19 cellular contexts compared by ENCODE assay signal in genomic region chr7:107592361-107593024, GRCh38. TPM values are rescaled to one million over a fixed set of nuclear protein-coding genes. Genes with fewer than 3 reads are reported as not detected.
DNase-seq lines count a peak whose midpoint lies in the region; ATAC-seq, FAIRE-seq and TF ChIP-seq lines count a peak whose summit lies in the region.
"Had no signal": no experiment of that assay in that cellular context is flagged by ENCODE, and none has a peak within 500 bp of the region (broad histone marks: within the 10 kb centered on the region; RNA-seq: fewer than 3 reads in every experiment).

No MANE protein-coding gene starts in this region.

- H3K36me3 ChIP-seq in HepG2 (replicated peaks in 1 of 2; ENCODE audit: control insufficient read depth in 1 of 2, insufficient read depth in 2 of 2, low read length in 2 of 2) (peaks cover 0 to 1% of the 10 kb centered on the region in 2 experiments; a peak in 3 of 5 replicates), right lobe of liver (peaks cover 0 to 17% (median 0%) of the 10 kb centered on the region in 4 donors), RWPE2 (ENCODE audit: low read depth) (peaks cover 38% of the 10 kb centered on the region), MG63 (peaks cover 19% of the 10 kb centered on the region)

- peak; percentile 23 for FAIRE-seq in HepG2 (lab: Jason Lieb, UNC)
- FAIRE-seq: GM12892 had no signal

- no peak for TF ChIP-seq EP300 in HepG2 (IDR thresholded peaks at IDR 0.05; ENCODE audit: low read depth in 2 of 2, low read length in 2 of 2)
- no peak for TF ChIP-seq EP300 in HepG2 (CRISPR knock-in tag; IDR thresholded peaks at IDR 0.05; ENCODE audit: borderline replicate concordance)

- no peak for TF ChIP-seq POLR2A in HepG2 (IDR thresholded peaks at IDR 0.05; ENCODE audit: insufficient read depth in 1 of 2, low read depth in 2 of 2, low read length in 2 of 2)
- TF ChIP-seq POLR2A in right lobe of liver (IDR thresholded peaks at IDR 0.05): no peak

- intact Hi-C loops in HepG2 (cut with micrococcal nuclease; ENCODE audit: unreplicated experiment) (no loop called here), right lobe of liver (cut with DNase I) (no loop called here)

- POLR2A ChIA-PET in HepG2 (lab: Yijun Ruan, JAX): no interaction called here

- H3K4me2 ChIP-seq in HepG2 (ENCODE audit: low read depth, low read length): no peak overlapping the region

- BruUV-seq in HepG2 (replicated peaks; lab: Mats Ljungman, UMichigan): no TSS peak

- H3K27ac ChIP-seq in HepG2 (ENCODE audit: extremely low read length, insufficient read depth, low read length): no peak overlapping the region
- no peak overlapping the region for H3K27ac ChIP-seq in right lobe of liver
- H3K27ac ChIP-seq in RWPE2 (ENCODE audit: poor library complexity, severe bottlenecking): peak overlapping the region; percentile 96

- no peak for ATAC-seq in HepG2
- ATAC-seq in right lobe of liver: no peak
- ATAC-seq in RWPE2 (ENCODE audit: low read depth): no peak
- ATAC-seq in HG03108 (IDR thresholded peaks at IDR 0.05; ENCODE audit: unreplicated experiment): no peak
- ATAC-seq: natural killer cell, WTC11 had no signal

- no peaks in the 10 kb centered on the region for H3K27me3 ChIP-seq in HepG2 (ENCODE audit: control insufficient read depth in 1 of 2, insufficient read depth in 2 of 2, low read length in 2 of 2)
- H3K27me3 ChIP-seq in right lobe of liver: no peaks in the 10 kb centered on the region
- H3K27me3 ChIP-seq in RWPE2 (ENCODE audit: insufficient read depth, poor library complexity, severe bottlenecking): no peaks in the 10 kb centered on the region
- H3K27me3 ChIP-seq in MG63: no peaks in the 10 kb centered on the region

- H3K9me3 ChIP-seq in HepG2 (ENCODE audit: low read length) (no peaks in the 10 kb centered on the region), right lobe of liver (no peaks in the 10 kb centered on the region), RWPE2 (ENCODE audit: severe bottlenecking) (no peaks in the 10 kb centered on the region), MG63 (no peaks in the 10 kb centered on the region)

- no peaks in the 10 kb centered on the region for H3K79me2 ChIP-seq in HepG2 (ENCODE audit: insufficient read depth, low read length)

- CTCF ChIA-PET in HepG2 (lab: Yijun Ruan, JAX; ENCODE audit: low intra/inter-chr PET ratio, low total read pairs): no interaction called here

- WGBS in HepG2 (ENCODE audit: low lambda C conversion rate): 98% methylated on average over 5 of the region's 5 CpGs
- 95% methylated on average over 5 of the region's 5 CpGs for WGBS in right lobe of liver (ENCODE audit: insufficient coverage, low coverage, low lambda C conversion rate, missing lambda C conversion rate)

- H3K4me1 ChIP-seq in HepG2 (ENCODE audit: insufficient read depth, low read length): no peaks in the 10 kb centered on the region
- H3K4me1 ChIP-seq in right lobe of liver: no peaks in the 10 kb centered on the region
- peaks cover 23% of the 10 kb centered on the region for H3K4me1 ChIP-seq in RWPE2 (ENCODE audit: insufficient read depth, poor library complexity, severe bottlenecking)

- no peak for TF ChIP-seq RAD21 in HepG2 (CRISPR knock-in tag; IDR thresholded peaks at IDR 0.05)

- no peak overlapping the region for H3K9ac ChIP-seq in HepG2 (ENCODE audit: insufficient read depth, low read depth, low read length)

- DNase-seq in HepG2 (ENCODE audit: low spot score) (no peak), right lobe of liver (no peak), RWPE2 (ENCODE audit: low spot score) (no peak), fibroblast of pulmonary artery (ENCODE audit: low read depth) (peak; percentile 25), SK-N-DZ (ENCODE audit: low spot score) (no peak), MG63 (no peak), cerebellar nuclear complex (lab: John Stamatoyannopoulos, UW) (no peak)
- DNase-seq: activated CD8-positive, alpha-beta memory T cell treated with anti-CD3 and anti-CD28 coated beads for 24 hours; central memory CD4-positive, alpha-beta T cell; GOT3; mammary epithelial cell; natural killer cell; NCI-H524; OCI-M1; retina; stimulated activated CD4-positive, alpha-beta T cell treated with anti-CD3 and anti-CD28 coated beads, Interleukin-1b, Interleukin-23, amount 100 ng/mL, for 48 hours had no signal

- in situ Hi-C loops in HepG2 (cut with HindIII; ENCODE audit: extremely low pct_ligation_motif_present, low pct_unique_long_range_greater_than_20kb): no loop called here

- H3K4me3 ChIP-seq in HepG2 (replicated peaks in 1 of 3; ENCODE audit: insufficient read depth in 1 of 3, low read depth in 2 of 3, low read length in 3 of 3): no peak overlapping the region
- no peak overlapping the region for H3K4me3 ChIP-seq in right lobe of liver
- H3K4me3 ChIP-seq in RWPE2 (ENCODE audit: severe bottlenecking): no peak overlapping the region
- no peak overlapping the region for H3K4me3 ChIP-seq in fibroblast of pulmonary artery (replicated peaks; ENCODE audit: low read depth, low read length)
- H3K4me3 ChIP-seq in MG63: no peak overlapping the region

- H2AFZ ChIP-seq in HepG2 (ENCODE audit: low read length): no peak overlapping the region

- TF ChIP-seq CTCF in HepG2 (CRISPR knock-in tag; IDR thresholded peaks at IDR 0.05): no peak
- TF ChIP-seq CTCF in right lobe of liver (IDR thresholded peaks at IDR 0.05): no peak
- no peak for TF ChIP-seq CTCF in RWPE2 (IDR thresholded peaks at IDR 0.05; ENCODE audit: poor library complexity, severe bottlenecking)
- no peak for TF ChIP-seq CTCF in fibroblast of pulmonary artery (IDR thresholded peaks at IDR 0.05; ENCODE audit: low read length, missing control alignments)

- H4K20me1 ChIP-seq in HepG2 (ENCODE audit: insufficient read depth, low read length): no peaks in the 10 kb centered on the region

RNA-seq across cellular contexts. Expression of gene BCAP29, which starts 12.4 kb away (rescaled TPM):
- total RNA-seq in HepG2 (2016; rRNA removed; fragmentation: Illumina TruSeq; extraction: Trizol): 27.8 and 35.6 TPM in 2 replicates
- 9.7 and 10.3 TPM in 2 replicates for total RNA-seq in HepG2 (2016; cell fraction: cytosol; rRNA removed; fragmentation: Illumina TruSeq; extraction: Trizol; ENCODE audit: low read depth)
- total RNA-seq in HepG2 (2016; cell fraction: insoluble cytoplasmic fraction; rRNA removed; fragmentation: Illumina TruSeq; extraction: Trizol): 24.9 and 34.5 TPM in 2 replicates
- total RNA-seq in HepG2 (2016; cell fraction: membrane; rRNA removed; fragmentation: Illumina TruSeq; extraction: Trizol): 15.3 and 18.6 TPM in 2 replicates
- total RNA-seq in HepG2 (2016; cell fraction: nucleus; rRNA removed; fragmentation: Illumina TruSeq; extraction: Trizol): 34.2 and 42.0 TPM in 2 replicates
- polyA plus RNA-seq in HepG2 (2011; rRNA removed): 11.1 and 15.3 TPM in 2 replicates
- polyA plus RNA-seq in HepG2 (2011; cell fraction: cytosol; rRNA removed): 6.6 and 15.3 TPM in 2 replicates
- polyA plus RNA-seq in HepG2 (2011; cell fraction: nucleus; rRNA removed): 5.5 and 6.6 TPM in 2 replicates
- 18.6 and 33.9 TPM in 2 replicates for polyA plus RNA-seq in HepG2 (2012)
- 12.8 and 13.2 TPM in 2 replicates for polyA plus RNA-seq in HepG2 (2016; cell fraction: cytosol; fragmentation: Illumina TruSeq; extraction: Trizol; ENCODE audit: low read depth)
- 21.5 and 21.6 TPM in 2 replicates for polyA plus RNA-seq in HepG2 (2016; cell fraction: insoluble cytoplasmic fraction; fragmentation: Illumina TruSeq; extraction: Trizol; ENCODE audit: low read depth)
- polyA plus RNA-seq in HepG2 (2016; cell fraction: membrane; fragmentation: Illumina TruSeq; extraction: Trizol; ENCODE audit: low read depth): 12.1 and 13.0 TPM in 2 replicates
- polyA plus RNA-seq in HepG2 (2016; cell fraction: nucleus; fragmentation: Illumina TruSeq; extraction: Trizol; ENCODE audit: insufficient read depth, low read depth): 41.8 and 43.2 TPM in 2 replicates
- 6.7 and 10.7 TPM in 2 replicates for polyA minus RNA-seq in HepG2 (2011; rRNA and poly(A)+ RNA removed; ENCODE audit: low replicate concordance)
- 9.6 and 10.0 TPM in 2 replicates for polyA minus RNA-seq in HepG2 (2011; cell fraction: cytosol; rRNA and poly(A)+ RNA removed)
- 27.8 and 31.9 TPM in 2 replicates for polyA minus RNA-seq in HepG2 (2011; cell fraction: nucleus; rRNA and poly(A)+ RNA removed)
- 10 to 100 TPM; 26.2 to 59.5 (median 31.0) TPM for total RNA-seq in right lobe of liver
- 23.7 and 23.8 TPM in 2 replicates for polyA plus RNA-seq in SK-N-DZ (2014; cell fraction: cytosol; rRNA removed)
- polyA plus RNA-seq in SK-N-DZ (2014; cell fraction: nucleus; rRNA removed): 16.1 and 17.5 TPM in 2 replicates
- 24.9 and 67.1 TPM in 2 replicates for total RNA-seq in MG63 (2014; rRNA removed; shearing (Covaris generic); ENCODE audit: low replicate concordance)

RNA-seq across cellular contexts. Expression of gene DUS4L, which starts 28.7 kb away (rescaled TPM):
- total RNA-seq in HepG2 (2016; rRNA removed; fragmentation: Illumina TruSeq; extraction: Trizol) (9.8 and 10.6 TPM in 2 replicates), right lobe of liver (1 to 10 TPM; 2.3 to 6.1 (median 3.4) TPM)
- 4.9 and 6.6 TPM in 2 replicates for total RNA-seq in HepG2 (2016; cell fraction: cytosol; rRNA removed; fragmentation: Illumina TruSeq; extraction: Trizol; ENCODE audit: low read depth)
- total RNA-seq in HepG2 (2016; cell fraction: insoluble cytoplasmic fraction; rRNA removed; fragmentation: Illumina TruSeq; extraction: Trizol): 8.8 and 10.7 TPM in 2 replicates
- 7.6 and 9.0 TPM in 2 replicates for total RNA-seq in HepG2 (2016; cell fraction: membrane; rRNA removed; fragmentation: Illumina TruSeq; extraction: Trizol)
- 12.6 and 14.1 TPM in 2 replicates for total RNA-seq in HepG2 (2016; cell fraction: nucleus; rRNA removed; fragmentation: Illumina TruSeq; extraction: Trizol)
- polyA plus RNA-seq in HepG2 (2011; rRNA removed): 3.9 and 5.6 TPM in 2 replicates
- polyA plus RNA-seq in HepG2 (2011; cell fraction: cytosol; rRNA removed): 2.0 and 2.7 TPM in 2 replicates
- polyA plus RNA-seq in HepG2 (2011; cell fraction: nucleus; rRNA removed): 4.9 and 5.3 TPM in 2 replicates
- 5.9 and 8.4 TPM in 2 replicates for polyA plus RNA-seq in HepG2 (2012)
- 2.7 and 3.6 TPM in 2 replicates for polyA plus RNA-seq in HepG2 (2016; cell fraction: cytosol; fragmentation: Illumina TruSeq; extraction: Trizol; ENCODE audit: low read depth)
- 10.6 and 11.7 TPM in 2 replicates for polyA plus RNA-seq in HepG2 (2016; cell fraction: insoluble cytoplasmic fraction; fragmentation: Illumina TruSeq; extraction: Trizol; ENCODE audit: low read depth)
- 6.6 and 7.0 TPM in 2 replicates for polyA plus RNA-seq in HepG2 (2016; cell fraction: membrane; fragmentation: Illumina TruSeq; extraction: Trizol; ENCODE audit: low read depth)
- polyA plus RNA-seq in HepG2 (2016; cell fraction: nucleus; fragmentation: Illumina TruSeq; extraction: Trizol; ENCODE audit: insufficient read depth, low read depth): 11.8 and 16.4 TPM in 2 replicates
- 3.5 and 8.4 TPM in 2 replicates for polyA minus RNA-seq in HepG2 (2011; rRNA and poly(A)+ RNA removed; ENCODE audit: low replicate concordance)
- 2.2 and 3.5 TPM in 2 replicates for polyA minus RNA-seq in HepG2 (2011; cell fraction: cytosol; rRNA and poly(A)+ RNA removed)
- 13.6 and 18.8 TPM in 2 replicates for polyA minus RNA-seq in HepG2 (2011; cell fraction: nucleus; rRNA and poly(A)+ RNA removed)
- 19.6 and 20.0 TPM in 2 replicates for polyA plus RNA-seq in SK-N-DZ (2014; cell fraction: cytosol; rRNA removed)
- 20.9 and 28.7 TPM in 2 replicates for polyA plus RNA-seq in SK-N-DZ (2014; cell fraction: nucleus; rRNA removed)
- 1.7 and 1.8 TPM in 2 replicates for total RNA-seq in MG63 (2014; rRNA removed; shearing (Covaris generic); ENCODE audit: low replicate concordance)

RNA-seq across cellular contexts. Expression of gene COG5, which starts 28.8 kb away (rescaled TPM):
- total RNA-seq in HepG2 (2016; rRNA removed; fragmentation: Illumina TruSeq; extraction: Trizol) (31.3 and 50.0 TPM in 2 replicates), right lobe of liver (10 to 100 TPM; 13.9 to 21.3 (median 15.5) TPM)
- 6.1 and 6.8 TPM in 2 replicates for total RNA-seq in HepG2 (2016; cell fraction: cytosol; rRNA removed; fragmentation: Illumina TruSeq; extraction: Trizol; ENCODE audit: low read depth)
- 31.5 and 51.4 TPM in 2 replicates for total RNA-seq in HepG2 (2016; cell fraction: insoluble cytoplasmic fraction; rRNA removed; fragmentation: Illumina TruSeq; extraction: Trizol)
- 7.1 and 7.8 TPM in 2 replicates for total RNA-seq in HepG2 (2016; cell fraction: membrane; rRNA removed; fragmentation: Illumina TruSeq; extraction: Trizol)
- total RNA-seq in HepG2 (2016; cell fraction: nucleus; rRNA removed; fragmentation: Illumina TruSeq; extraction: Trizol): 69.2 and 71.8 TPM in 2 replicates
- polyA plus RNA-seq in HepG2 (2011; rRNA removed): 16.0 and 20.4 TPM in 2 replicates
- polyA plus RNA-seq in HepG2 (2011; cell fraction: cytosol; rRNA removed): 10.2 and 16.7 TPM in 2 replicates
- 16.2 and 20.5 TPM in 2 replicates for polyA plus RNA-seq in HepG2 (2011; cell fraction: nucleus; rRNA removed)
- polyA plus RNA-seq in HepG2 (2012): 15.0 and 17.6 TPM in 2 replicates
- 0.83 and 0.87 TPM in 2 replicates for polyA plus RNA-seq in HepG2 (2016; cell fraction: cytosol; fragmentation: Illumina TruSeq; extraction: Trizol; ENCODE audit: low read depth)
- 26.2 and 32.7 TPM in 2 replicates for polyA plus RNA-seq in HepG2 (2016; cell fraction: insoluble cytoplasmic fraction; fragmentation: Illumina TruSeq; extraction: Trizol; ENCODE audit: low read depth)
- polyA plus RNA-seq in HepG2 (2016; cell fraction: membrane; fragmentation: Illumina TruSeq; extraction: Trizol; ENCODE audit: low read depth): 2.2 and 2.3 TPM in 2 replicates
- polyA plus RNA-seq in HepG2 (2016; cell fraction: nucleus; fragmentation: Illumina TruSeq; extraction: Trizol; ENCODE audit: insufficient read depth, low read depth): 16.4 and 19.9 TPM in 2 replicates
- polyA minus RNA-seq in HepG2 (2011; rRNA and poly(A)+ RNA removed; ENCODE audit: low replicate concordance): 15.6 and 20.7 TPM in 2 replicates
- polyA minus RNA-seq in HepG2 (2011; cell fraction: cytosol; rRNA and poly(A)+ RNA removed): 18.6 and 26.5 TPM in 2 replicates
- polyA minus RNA-seq in HepG2 (2011; cell fraction: nucleus; rRNA and poly(A)+ RNA removed): 95.6 and 135 TPM in 2 replicates
- polyA plus RNA-seq in SK-N-DZ (2014; cell fraction: cytosol; rRNA removed): 20.9 and 33.2 TPM in 2 replicates
- 17.4 and 18.2 TPM in 2 replicates for polyA plus RNA-seq in SK-N-DZ (2014; cell fraction: nucleus; rRNA removed)
- 37.5 and 98.0 TPM in 2 replicates for total RNA-seq in MG63 (2014; rRNA removed; shearing (Covaris generic); ENCODE audit: low replicate concordance)
